37 cellular contexts compared by ENCODE assay signal in the genomic region with DNA sequence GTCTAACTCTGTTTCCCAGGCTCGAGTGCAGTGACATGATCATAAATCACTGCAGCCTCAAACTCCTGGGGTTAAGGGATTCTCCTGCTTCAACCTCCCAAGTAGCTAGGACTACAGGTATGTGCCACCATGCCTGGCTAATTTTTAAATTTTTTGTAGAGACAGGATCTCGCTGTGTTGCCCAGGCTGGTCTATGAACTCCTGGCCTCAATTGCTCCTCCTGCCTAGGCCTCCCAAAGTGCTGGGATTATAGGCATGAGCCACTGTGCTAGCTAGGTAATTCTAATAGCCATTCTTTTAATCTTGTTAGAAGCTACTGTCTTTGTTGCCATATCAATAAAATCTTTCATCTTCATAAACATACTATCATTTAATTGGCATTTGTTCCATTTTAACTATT.
"Had no signal": no experiment of that assay in that cellular context is flagged by ENCODE, and none has a peak within 500 bp of the region (broad histone marks: within the 10 kb centered on the region; RNA-seq: fewer than 3 reads in every experiment).

No MANE protein-coding gene starts in this region.

- H3K27ac Mint-ChIP-seq: activated CD4-positive, alpha-beta T cell treated with anti-CD3 and anti-CD28 coated beads for 36 hours; activated CD4-positive, alpha-beta T cell treated with anti-CD3 and anti-CD28 coated beads, Interleukin-2, amount 10 ng/mL, durations not matched to agents 7 days and 5 days; activated CD8-positive, alpha-beta T cell treated with anti-CD3 and anti-CD28 coated beads for 36 hours; activated naive CD4-positive, alpha-beta T cell treated with anti-CD3 and anti-CD28 coated beads for 36 hours; activated naive CD4-positive, alpha-beta T cell treated with anti-CD3 and anti-CD28 coated beads, Interleukin-2, amount 50 U/mL, for 72 hours; activated naive CD8-positive, alpha-beta T cell treated with anti-CD3 and anti-CD28 coated beads for 36 hours; activated T-cell treated with anti-CD3 and anti-CD28 coated beads, Interleukin-2, amount 50 U/mL, for 72 hours; activated T-helper 1 cell treated with anti-CD3 and anti-CD28 coated beads, Interleukin-12 subunit alpha, Interleukin-12 subunit beta, Interleukin-2, Interleukin-4 antibody, amounts not matched to agents 30 ng/mL and 10 ng/mL and 1 ng/mL, durations not matched to agents 14 hours and 24 hours and 36 hours; activated T-helper 17 cell treated with anti-CD3 and anti-CD28 coated beads, Interleukin-2, amount 50 U/mL, for 72 hours; T-helper 1 cell treated with Interleukin-12 subunit alpha and Interleukin-12 subunit beta and Interleukin-4 antibody, amounts not matched to agents 30 μg/mL and 1 μg/mL, for 36 hours; T-helper 2 cell treated with Interferon-gamma antibody and Interleukin-4, amounts not matched to agents 5 μg/mL and 100 μg/mL, for 36 hours had no signal

- FAIRE-seq: astrocyte, TTC549 had no signal

- H3K4me1 ChIP-seq: adrenal gland, body of pancreas, breast epithelium had no signal

- H3K9me3 ChIP-seq: adrenal gland, body of pancreas, breast epithelium had no signal

- H3K4me3 Mint-ChIP-seq: activated CD4-positive, alpha-beta T cell treated with anti-CD3 and anti-CD28 coated beads for 36 hours; activated CD4-positive, alpha-beta T cell treated with anti-CD3 and anti-CD28 coated beads, Interleukin-2, amount 10 ng/mL, durations not matched to agents 7 days and 5 days; activated CD8-positive, alpha-beta T cell treated with anti-CD3 and anti-CD28 coated beads for 36 hours; activated naive CD4-positive, alpha-beta T cell treated with anti-CD3 and anti-CD28 coated beads for 36 hours; activated naive CD8-positive, alpha-beta T cell treated with anti-CD3 and anti-CD28 coated beads for 36 hours; activated T-cell treated with anti-CD3 and anti-CD28 coated beads, Interleukin-2, amount 50 U/mL, for 4 hours; activated T-cell treated with anti-CD3 and anti-CD28 coated beads, Interleukin-2, amount 50 U/mL, for 72 hours; activated T-helper 1 cell treated with anti-CD3 and anti-CD28 coated beads, Interleukin-12 subunit alpha, Interleukin-12 subunit beta, Interleukin-2, Interleukin-4 antibody, amounts not matched to agents 30 ng/mL and 10 ng/mL and 1 ng/mL, durations not matched to agents 14 hours and 24 hours and 36 hours; activated T-helper 17 cell treated with anti-CD3 and anti-CD28 coated beads, Interleukin-2, amount 50 U/mL, for 72 hours; T-helper 1 cell treated with Interleukin-12 subunit alpha and Interleukin-12 subunit beta and Interleukin-4 antibody, amounts not matched to agents 30 μg/mL and 1 μg/mL, for 36 hours; T-helper 2 cell treated with Interferon-gamma antibody and Interleukin-4, amounts not matched to agents 5 μg/mL and 100 μg/mL, for 36 hours had no signal

- DNase-seq: activated CD4-positive, alpha-beta T cell treated with anti-CD3 and anti-CD28 coated beads for 1 hour; activated CD4-positive, alpha-beta T cell treated with anti-CD3 and anti-CD28 coated beads for 36 hours; activated CD4-positive, alpha-beta T cell treated with anti-CD3 and anti-CD28 coated beads for 48 hours; activated CD4-positive, alpha-beta T cell treated with anti-CD3 and anti-CD28 coated beads, Interleukin-2, amount 10 ng/mL, durations not matched to agents 7 days and 5 days; activated CD4-positive, alpha-beta T cell treated with anti-CD3 and anti-CD28 coated beads, Interleukin-2, amount 50 U/mL, for 48 hours; activated CD4-positive, CD25-positive, alpha-beta regulatory T cell; activated CD8-positive, alpha-beta memory T cell treated with anti-CD3 and anti-CD28 coated beads, Interleukin-2, amount 50 U/mL, for 4 hours; activated CD8-positive, alpha-beta T cell treated with anti-CD3 and anti-CD28 coated beads for 36 hours; activated effector memory CD4-positive, alpha-beta T cell treated with anti-CD3 and anti-CD28 coated beads, Interleukin-2, amount 50 U/mL, for 16 hours; activated gamma-delta T cell treated with Interleukin-2 at 50 U/mL for 16 hours; activated naive CD4-positive, alpha-beta T cell; activated naive CD4-positive, alpha-beta T cell treated with anti-CD3 and anti-CD28 coated beads for 36 hours; activated naive CD4-positive, alpha-beta T cell treated with anti-CD3 and anti-CD28 coated beads, Interleukin-2, amount 50 U/mL, for 16 hours; activated naive CD8-positive, alpha-beta T cell treated with anti-CD3 and anti-CD28 coated beads for 36 hours; activated T-cell treated with anti-CD3 and anti-CD28 coated beads for 4 hours; activated T-cell treated with anti-CD3 and anti-CD28 coated beads, Interleukin-2, amount 50 U/mL, for 1 hour; activated T-cell treated with anti-CD3 and anti-CD28 coated beads, Interleukin-2, amount 50 U/mL, for 4 hours; activated T-cell treated with anti-CD3 and anti-CD28 coated beads, Interleukin-2, amount 50 U/mL, for 72 hours; adrenal gland; amniotic stem cell; aorta; body of pancreas; brain microvascular endothelial cell; central memory CD4-positive, alpha-beta T cell; T-helper 1 cell; T-helper 2 cell; T-helper 9 cell had no signal

- H3K27me3 ChIP-seq: adrenal gland, body of pancreas, brain microvascular endothelial cell, breast epithelium had no signal

- H3K36me3 Mint-ChIP-seq: activated naive CD4-positive, alpha-beta T cell treated with anti-CD3 and anti-CD28 coated beads, Interleukin-2, amount 50 U/mL, for 72 hours; activated naive CD8-positive, alpha-beta T cell treated with anti-CD3 and anti-CD28 coated beads for 36 hours had no signal

- H3K9me3 Mint-ChIP-seq: activated CD8-positive, alpha-beta T cell treated with anti-CD3 and anti-CD28 coated beads for 36 hours; activated naive CD4-positive, alpha-beta T cell treated with anti-CD3 and anti-CD28 coated beads for 36 hours; activated naive CD4-positive, alpha-beta T cell treated with anti-CD3 and anti-CD28 coated beads, Interleukin-2, amount 50 U/mL, for 72 hours; activated naive CD8-positive, alpha-beta T cell treated with anti-CD3 and anti-CD28 coated beads for 36 hours; activated T-cell treated with anti-CD3 and anti-CD28 coated beads, Interleukin-2, amount 50 U/mL, for 4 hours; activated T-cell treated with anti-CD3 and anti-CD28 coated beads, Interleukin-2, amount 50 U/mL, for 72 hours; activated T-helper 1 cell treated with anti-CD3 and anti-CD28 coated beads, Interleukin-12 subunit alpha, Interleukin-12 subunit beta, Interleukin-2, Interleukin-4 antibody, amounts not matched to agents 30 ng/mL and 10 ng/mL and 1 ng/mL, durations not matched to agents 14 hours and 24 hours and 36 hours; activated T-helper 17 cell treated with anti-CD3 and anti-CD28 coated beads, Interleukin-2, amount 50 U/mL, for 72 hours; T-helper 1 cell treated with Interleukin-12 subunit alpha and Interleukin-12 subunit beta and Interleukin-4 antibody, amounts not matched to agents 30 μg/mL and 1 μg/mL, for 36 hours; T-helper 2 cell treated with Interferon-gamma antibody and Interleukin-4, amounts not matched to agents 5 μg/mL and 100 μg/mL, for 36 hours had no signal

- H3K27ac ChIP-seq: adrenal gland, body of pancreas, brain microvascular endothelial cell, breast epithelium, VCaP had no signal

- H3K36me3 ChIP-seq: adrenal gland, brain microvascular endothelial cell, breast epithelium had no signal

- H3K4me3 ChIP-seq: adrenal gland, body of pancreas, breast epithelium had no signal

- ATAC-seq: activated CD4-positive, alpha-beta T cell treated with anti-CD3 and anti-CD28 coated beads for 36 hours; activated CD4-positive, CD25-positive, alpha-beta regulatory T cell treated with anti-CD3 and anti-CD28 coated beads, Interleukin-2, amount 50 U/mL, for 24 hours; activated CD8-positive, alpha-beta T cell treated with anti-CD3 and anti-CD28 coated beads for 36 hours; activated naive CD4-positive, alpha-beta T cell treated with anti-CD3 and anti-CD28 coated beads, Interleukin-2, amount 50 U/mL, for 72 hours; activated T-cell treated with anti-CD3 and anti-CD28 coated beads, Interleukin-2, amount 50 U/mL, for 4 hours; activated T-cell treated with anti-CD3 and anti-CD28 coated beads, Interleukin-2, amount 50 U/mL, for 72 hours; activated T-helper 17 cell treated with anti-CD3 and anti-CD28 coated beads, Interleukin-2, amount 50 U/mL, for 72 hours; body of pancreas had no signal
